8 cellular contexts compared by ENCODE assay signal in the genomic region with DNA sequence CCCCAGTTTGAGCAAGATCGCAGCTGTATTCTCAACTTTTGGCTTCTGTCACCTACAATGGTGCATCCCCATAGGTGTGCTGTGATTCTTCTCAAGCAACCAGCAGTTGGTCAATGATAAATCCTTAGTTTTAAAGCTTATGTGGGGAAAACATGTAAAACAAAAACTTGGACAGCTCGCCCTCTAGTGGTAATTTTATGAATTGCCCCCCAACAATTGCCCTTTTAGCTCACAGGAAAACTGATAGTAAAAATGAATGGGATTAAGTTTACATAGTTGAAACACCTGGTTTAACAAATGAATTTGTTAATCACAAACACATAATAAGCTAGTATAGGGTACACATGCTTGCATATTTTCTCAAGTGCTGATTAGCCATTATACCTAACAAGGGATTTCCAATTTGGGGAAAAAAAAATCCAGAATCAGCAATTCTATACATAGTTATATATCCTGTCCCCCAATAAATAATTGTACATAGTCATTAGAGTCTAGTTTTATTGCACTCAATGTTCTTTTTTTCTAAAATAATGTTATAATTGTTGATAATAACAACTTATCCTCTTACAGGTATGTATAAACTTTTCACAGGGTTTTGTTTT. TPM values are rescaled to one million over a fixed set of nuclear protein-coding genes. Genes with fewer than 3 reads are reported as not detected.
DNase-seq lines count a peak whose midpoint lies in the region; ATAC-seq, FAIRE-seq and TF ChIP-seq lines count a peak whose summit lies in the region.

No MANE protein-coding gene starts in this region.

- no peak for TF ChIP-seq EP300 in neural cell (conservative IDR thresholded peaks at IDR 0.05; ENCODE audit: poor library complexity, severe bottlenecking)

- peak; percentile 77 for TF ChIP-seq RAD21 in neural cell (conservative IDR thresholded peaks at IDR 0.05)

- DNase-seq in EH (ENCODE audit: low read depth) (peak; percentile 7), NCI-H1105 (lab: John Stamatoyannopoulos, UW) (peak; percentile 2), dermis blood vessel endothelial cell (peak; percentile 47), UCSD-AML1 (lab: John Stamatoyannopoulos, UW; ENCODE audit: unreplicated experiment) (no peak)

- H3K4me3 ChIP-seq in neural cell (ENCODE audit: low read length): no peak overlapping the region

- no peaks in the 10 kb centered on the region for H3K9me3 ChIP-seq in neural cell (ENCODE audit: low read length)

- ATAC-seq in HG02981 (IDR thresholded peaks at IDR 0.05; ENCODE audit: unreplicated experiment) (no peak), HG03565 (IDR thresholded peaks at IDR 0.05; ENCODE audit: unreplicated experiment) (no peak)

- no peaks in the 10 kb centered on the region for H3K9me2 ChIP-seq in neural cell (ENCODE audit: insufficient read depth, low read length)

- H3K4me2 ChIP-seq in neural cell (ENCODE audit: low read length): no peak overlapping the region

- H3F3A ChIP-seq in neural cell (ENCODE audit: insufficient read depth, low read length, poor library complexity, severe bottlenecking): no peaks in the 10 kb centered on the region

- H3K9ac ChIP-seq in neural cell (ENCODE audit: low read length): no peak overlapping the region

- no peaks in the 10 kb centered on the region for H3K79me2 ChIP-seq in neural cell (replicated peaks; ENCODE audit: insufficient read depth, low read length)

- TF ChIP-seq CTCF in neural cell (IDR thresholded peaks at IDR 0.05; ENCODE audit: poor library complexity, severe bottlenecking): peak; percentile 73

- peak; percentile 96 for FAIRE-seq in A204.1 (lab: Jason Lieb, UNC)

- H2AFZ ChIP-seq in neural cell (ENCODE audit: low read depth, low read length): no peak overlapping the region

- H4K20me1 ChIP-seq in neural cell (ENCODE audit: insufficient read depth): no peaks in the 10 kb centered on the region

- no peak overlapping the region for H3K27ac ChIP-seq in neural cell (ENCODE audit: low read length)

- H3K36me3 ChIP-seq in neural cell (ENCODE audit: insufficient read depth, low read length): no peaks in the 10 kb centered on the region

- no peaks in the 10 kb centered on the region for H3K27me3 ChIP-seq in neural cell (ENCODE audit: insufficient read depth, low read depth, low read length)

TF ChIP-seq in neural cell, 6 proteins besides CTCF, POLR2A, EP300 and RAD21:
- peak; percentile 81 for TF ChIP-seq SMC3 (conservative IDR thresholded peaks at IDR 0.05; ENCODE audit: poor library complexity)
- no peak for TF ChIP-seq REST (IDR thresholded peaks at IDR 0.05; ENCODE audit: borderline replicate concordance)

RNA-seq across cellular contexts. Expression of gene TEX13A, which starts 30.1 kb away (rescaled TPM):
- total RNA-seq in dermis blood vessel endothelial cell: not detected in 2 replicates
- polyA plus RNA-seq in neural cell: not detected in 2 replicates
- not detected in 2 replicates for polyA minus RNA-seq in neural cell
